6 cellular contexts compared by ENCODE assay signal in genomic region chr3:115255197-115255585, GRCh38.
"Had no signal": no experiment of that assay in that cellular context is flagged by ENCODE, and none has a peak within 500 bp of the region (broad histone marks: within the 10 kb centered on the region; RNA-seq: fewer than 3 reads in every experiment).

No MANE protein-coding gene starts in this region.

- ATAC-seq: GM23338 had no signal

- H3K4me2 ChIP-seq: GM23338, KMS-11 had no signal

- H3K4me3 ChIP-seq: GM23338 had no signal

- H3K27ac ChIP-seq: KMS-11 had no signal

- H3K9ac ChIP-seq: KMS-11 had no signal

- H3K27ac Mint-ChIP-seq: GM23338, H9 had no signal

- H3K4me3 Mint-ChIP-seq: GM23338, H9 had no signal

- DNase-seq: HCEC 1CT, IMR-90, KBM-7 had no signal

- H3K9me3 Mint-ChIP-seq: GM23338 had no signal
